Comparison of ENCODE assay signal across 8 cellular contexts in genomic region chr6:43516697-43517502, GRCh38. TPM values are rescaled to one million over a fixed set of nuclear protein-coding genes. Genes with fewer than 3 reads are reported as not detected.
DNase-seq lines count a peak whose midpoint lies in the region; ATAC-seq, FAIRE-seq and TF ChIP-seq lines count a peak whose summit lies in the region.

A gene with protein sequence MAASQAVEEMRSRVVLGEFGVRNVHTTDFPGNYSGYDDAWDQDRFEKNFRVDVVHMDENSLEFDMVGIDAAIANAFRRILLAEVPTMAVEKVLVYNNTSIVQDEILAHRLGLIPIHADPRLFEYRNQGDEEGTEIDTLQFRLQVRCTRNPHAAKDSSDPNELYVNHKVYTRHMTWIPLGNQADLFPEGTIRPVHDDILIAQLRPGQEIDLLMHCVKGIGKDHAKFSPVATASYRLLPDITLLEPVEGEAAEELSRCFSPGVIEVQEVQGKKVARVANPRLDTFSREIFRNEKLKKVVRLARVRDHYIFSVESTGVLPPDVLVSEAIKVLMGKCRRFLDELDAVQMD (plus strand): TSS chr6:43517089. CDS start chr6:43517110, 21 bp downstream.
Gene YIPF3, minus strand, starts transcription at chr6:43516926. Its CDS starts 119 bp downstream, at chr6:43516807.

- H3K27ac ChIP-seq in kidney (ENCODE audit: low read depth in 2 of 2, low read length in 2 of 2): peak within 1 kb of the TSS; percentile 76 to 88

- TF ChIP-seq CTCF in kidney (IDR thresholded peaks at IDR 0.05; ENCODE audit: borderline replicate concordance, extremely low read depth, insufficient read depth): no peak

- intact Hi-C loops in kidney (cut with DNase I): no loop called here

- H3K9me3 ChIP-seq in kidney (ENCODE audit: control insufficient read depth in 1 of 2, low read length in 2 of 2): no peaks in the 10 kb centered on the region

- H3K9ac ChIP-seq in kidney (ENCODE audit: low read length in 2 of 2): peak within 1 kb of the TSS; percentile 92 to 99

- peaks cover 41 to 46% of the 10 kb centered on the region in 2 donors for H3K36me3 ChIP-seq in kidney (ENCODE audit: control insufficient read depth in 1 of 2, insufficient read depth in 2 of 2, low read length in 2 of 2)

- ATAC-seq in GM19043 (IDR thresholded peaks at IDR 0.05; ENCODE audit: low read depth, unreplicated experiment): peak; percentile 92
- ATAC-seq in HG03378 (IDR thresholded peaks at IDR 0.05; ENCODE audit: unreplicated experiment): peak; percentile 69
- peak; percentile 90 to 91 for ATAC-seq in activated CD4-positive, CD25-positive, alpha-beta regulatory T cell treated with anti-CD3 and anti-CD28 coated beads, Interleukin-2, amount 50 U/mL, for 24 hours

- H3K4me3 ChIP-seq in kidney (ENCODE audit: low read length in 2 of 2): peak within 1 kb of the TSS; percentile 93 to 98

- peaks cover 15 to 16% of the 10 kb centered on the region in 2 donors for H3K4me1 ChIP-seq in kidney (ENCODE audit: control insufficient read depth in 1 of 2, insufficient read depth in 1 of 2, low read depth in 1 of 2, low read length in 2 of 2)

- DNase-seq in AG20443 (ENCODE audit: low spot score) (peak; percentile 100), NCI-H446 treated with DMSO at 0.1 percent for 48 hours (lab: John Stamatoyannopoulos, UW) (peak; percentile 95), cerebellar nuclear complex (lab: John Stamatoyannopoulos, UW) (peak; percentile 75 to 92), kidney (peak; percentile 98)
- peak; percentile 97 for DNase-seq in stimulated activated CD4-positive, alpha-beta T cell treated with anti-CD3 and anti-CD28 coated beads, Interleukin-15, amount 100 ng/mL, for 24 hours

- peak; percentile 77 for FAIRE-seq in kidney (lab: Jason Lieb, UNC)

RNA-seq across cellular contexts. Expression of the first gene that starts in this region (rescaled TPM):
- total RNA-seq in kidney: 41.3 TPM
- 27.5 TPM for polyA plus RNA-seq in kidney (ENCODE audit: insufficient read depth, low read depth, low replicate concordance)

RNA-seq across cellular contexts. Expression of gene YIPF3, which starts in this region (rescaled TPM):
- 107 TPM for total RNA-seq in kidney
- 114 TPM for polyA plus RNA-seq in kidney (ENCODE audit: insufficient read depth, low read depth, low replicate concordance)

Comparison
In these comparisons a context has a peak if more than half of its experiments do, and no peak if none do; other contexts are left out.
1. Peak in every context shown above with its lines: DNase-seq, ATAC-seq, H3K4me3 ChIP-seq and H3K27ac ChIP-seq.